Comparison of ENCODE assay signal across 10 cellular contexts in genomic region chr6:116409756-116410155, GRCh38. TPM values are rescaled to one million over a fixed set of nuclear protein-coding genes. Genes with fewer than 3 reads are reported as not detected.
DNase-seq lines count a peak whose midpoint lies in the region; ATAC-seq and TF ChIP-seq lines count a peak whose summit lies in the region.
"Had no signal": no experiment of that assay in that cellular context is flagged by ENCODE, and none has a peak within 500 bp of the region (broad histone marks: within the 10 kb centered on the region; RNA-seq: fewer than 3 reads in every experiment).

No MANE protein-coding gene starts in this region.

- peak overlapping the region; percentile 55 for H3K9ac ChIP-seq in OCI-LY3 (ENCODE audit: low read length)

- H3K9me3 Mint-ChIP-seq in CD8-positive, alpha-beta memory T cell = no peaks in the 10 kb centered on the region

- H3K27me3 ChIP-seq in OCI-LY3 (ENCODE audit: low read depth, low read length) (no peaks in the 10 kb centered on the region), upper lobe of right lung (no peaks in the 10 kb centered on the region), BE2C (no peaks in the 10 kb centered on the region)
- no peaks in the 10 kb centered on the region for H3K27me3 ChIP-seq in CD8-positive, alpha-beta memory T cell (ENCODE audit: insufficient read depth, low read length, poor library complexity, severe bottlenecking)
- H3K27me3 ChIP-seq: adrenal gland, SJCRH30 had no signal

- H3K27me3 Mint-ChIP-seq in CD8-positive, alpha-beta memory T cell = peaks cover 0 to 8% of the 10 kb centered on the region in 2 donors

- no peak overlapping the region for H3K4me3 Mint-ChIP-seq in CD8-positive, alpha-beta memory T cell

- peak overlapping the region; percentile 94 for H3K4me2 ChIP-seq in OCI-LY3 (ENCODE audit: low read length)

- H3K4me1 Mint-ChIP-seq in CD8-positive, alpha-beta memory T cell = peaks cover 0 to 6% (median 5%) of the 10 kb centered on the region in 3 donors

- CTCF ChIA-PET in CD8-positive, alpha-beta memory T cell (lab: Charles Lee) = no interaction called here

- POLR2A ChIA-PET in CD8-positive, alpha-beta memory T cell (lab: Charles Lee) = no interaction called here

- intact Hi-C loops in Right ventricle myocardium superior (cut with DNase I) = no loop called here
- intact Hi-C loops in cardiac septum (cut with DNase I) = no loop called here
- intact Hi-C loops in upper lobe of right lung (cut with DNase I) = no loop called here

- H3K27ac ChIP-seq in OCI-LY3 (ENCODE audit: low read length) = peak overlapping the region; percentile 100
- no peak overlapping the region for H3K27ac ChIP-seq in upper lobe of right lung
- H3K27ac ChIP-seq in CD8-positive, alpha-beta memory T cell (ENCODE audit: low read depth, low read length) = no peak overlapping the region
- H3K27ac ChIP-seq: SJCRH30 had no signal

- H3K9me3 ChIP-seq in OCI-LY3 (ENCODE audit: insufficient read depth, low read length) = no peaks in the 10 kb centered on the region
- no peaks in the 10 kb centered on the region for H3K9me3 ChIP-seq in upper lobe of right lung
- no peaks in the 10 kb centered on the region for H3K9me3 ChIP-seq in BE2C
- no peaks in the 10 kb centered on the region for H3K9me3 ChIP-seq in CD8-positive, alpha-beta memory T cell (ENCODE audit: low read length)
- H3K9me3 ChIP-seq: adrenal gland, SJCRH30 had no signal

- H3K79me2 ChIP-seq in OCI-LY3 (ENCODE audit: low read length) = peaks cover 91% of the 10 kb centered on the region

- peaks cover 0 to 9% (median 2%) of the 10 kb centered on the region in 3 donors for H3K36me3 Mint-ChIP-seq in CD8-positive, alpha-beta memory T cell

- ATAC-seq in Right ventricle myocardium superior (ENCODE audit: poor library complexity) = peak; percentile 8
- ATAC-seq in HG02973 (IDR thresholded peaks at IDR 0.05; ENCODE audit: unreplicated experiment) = peak; percentile 66
- ATAC-seq in upper lobe of right lung = peak; percentile 63

- no peak overlapping the region for H2AFZ ChIP-seq in OCI-LY3 (ENCODE audit: low read depth, low read length)

- H4K20me1 ChIP-seq in OCI-LY3 (ENCODE audit: insufficient read depth, low read length) = peaks cover 10% of the 10 kb centered on the region

- H3K36me3 ChIP-seq in OCI-LY3 (replicated peaks; ENCODE audit: low read depth, low read length) (peaks cover 30% of the 10 kb centered on the region), upper lobe of right lung (no peaks in the 10 kb centered on the region), BE2C (no peaks in the 10 kb centered on the region)
- no peaks in the 10 kb centered on the region for H3K36me3 ChIP-seq in CD8-positive, alpha-beta memory T cell (ENCODE audit: insufficient read depth, low read length)
- H3K36me3 ChIP-seq: adrenal gland had no signal

- H3K4me3 ChIP-seq in OCI-LY3 (ENCODE audit: low read length) (peak overlapping the region; percentile 48), upper lobe of right lung (no peak overlapping the region), BE2C (ENCODE audit: low read depth, low read length) (no peak overlapping the region)
- no peak overlapping the region for H3K4me3 ChIP-seq in CD8-positive, alpha-beta memory T cell (ENCODE audit: low read length)
- H3K4me3 ChIP-seq: adrenal gland, SJCRH30 had no signal

- H3K4me1 ChIP-seq in OCI-LY3 (ENCODE audit: low read length) (peaks cover 71% of the 10 kb centered on the region), upper lobe of right lung (peaks cover 28% of the 10 kb centered on the region), BE2C (no peaks in the 10 kb centered on the region)
- no peaks in the 10 kb centered on the region for H3K4me1 ChIP-seq in CD8-positive, alpha-beta memory T cell (ENCODE audit: insufficient read depth, low read length)

- TF ChIP-seq CTCF in OCI-LY3 (IDR thresholded peaks at IDR 0.05; ENCODE audit: low read depth, low read length) = no peak
- no peak for TF ChIP-seq CTCF in upper lobe of right lung (IDR thresholded peaks at IDR 0.05)
- no peak for TF ChIP-seq CTCF in BE2C (IDR thresholded peaks at IDR 0.05; ENCODE audit: low read depth, low read length)

- H3K27ac Mint-ChIP-seq in CD8-positive, alpha-beta memory T cell = no peak overlapping the region

- DNase-seq in Right ventricle myocardium superior (no peak), cardiac septum (ENCODE audit: low spot score) (no peak), upper lobe of right lung (no peak), BE2C (no peak)
- no peak for DNase-seq in activated CD8-positive, alpha-beta memory T cell treated with anti-CD3 and anti-CD28 coated beads, Interleukin-2, amount 50 U/mL, for 48 hours
- DNase-seq in CD8-positive, alpha-beta memory T cell = no peak
- DNase-seq: adrenal gland, SJCRH30 had no signal

RNA-seq across cellular contexts. Expression of gene DSE, which starts 39.0 kb away (rescaled TPM):
- total RNA-seq in Right ventricle myocardium superior (10.2 TPM), cardiac septum (14.3 TPM), upper lobe of right lung (47.6 TPM)
- 3.7 TPM for polyA plus RNA-seq in BE2C (2012; ENCODE audit: insufficient read depth, insufficient read length, low read depth)
- total RNA-seq in CD8-positive, alpha-beta memory T cell = 1 to 10 TPM; 7.5 to 7.9 TPM
- polyA plus RNA-seq in CD8-positive, alpha-beta memory T cell = 2.7 TPM

RNA-seq across cellular contexts. Expression of gene CALHM6, which starts 51.4 kb away (rescaled TPM):
- 1.4 TPM for total RNA-seq in Right ventricle myocardium superior
- total RNA-seq in cardiac septum = 0.97 TPM
- total RNA-seq in upper lobe of right lung = 3.6 TPM
- not detected for polyA plus RNA-seq in BE2C (2012; ENCODE audit: insufficient read depth, insufficient read length, low read depth)
- total RNA-seq in CD8-positive, alpha-beta memory T cell = 1 to 10 TPM; 1.7 to 2.2 TPM
- 10.9 TPM for polyA plus RNA-seq in CD8-positive, alpha-beta memory T cell
- total RNA-seq: SJCRH30 had no signal

Comparison
In these comparisons a context has a peak if more than half of its experiments do, and no peak if none do; other contexts are left out.
1. ATAC-seq: peak in every context shown above with its lines; median percentile 66 in HG02973; 63 in upper lobe of right lung; 8 in Right ventricle myocardium superior.